In genomic region chr10:46057927-46058326, GRCh38 we compare ENCODE assay signal across 11 cellular contexts. TPM values are rescaled to one million over a fixed set of nuclear protein-coding genes. Genes with fewer than 3 reads are reported as not detected.
"Had no signal": no experiment of that assay in that cellular context is flagged by ENCODE, and none has a peak within 500 bp of the region (broad histone marks: within the 10 kb centered on the region; RNA-seq: fewer than 3 reads in every experiment).

No MANE protein-coding gene starts in this region.

RNA-seq across cellular contexts. Expression of gene MSMB, which starts 11.9 kb away (rescaled TPM):
- total RNA-seq: subcutaneous adipose tissue, temporal lobe, thoracic aorta, thyroid gland, tibial nerve, transverse colon, upper lobe of right lung, ureter, urinary bladder, uterus, vagina had no signal
